In the genomic region with DNA sequence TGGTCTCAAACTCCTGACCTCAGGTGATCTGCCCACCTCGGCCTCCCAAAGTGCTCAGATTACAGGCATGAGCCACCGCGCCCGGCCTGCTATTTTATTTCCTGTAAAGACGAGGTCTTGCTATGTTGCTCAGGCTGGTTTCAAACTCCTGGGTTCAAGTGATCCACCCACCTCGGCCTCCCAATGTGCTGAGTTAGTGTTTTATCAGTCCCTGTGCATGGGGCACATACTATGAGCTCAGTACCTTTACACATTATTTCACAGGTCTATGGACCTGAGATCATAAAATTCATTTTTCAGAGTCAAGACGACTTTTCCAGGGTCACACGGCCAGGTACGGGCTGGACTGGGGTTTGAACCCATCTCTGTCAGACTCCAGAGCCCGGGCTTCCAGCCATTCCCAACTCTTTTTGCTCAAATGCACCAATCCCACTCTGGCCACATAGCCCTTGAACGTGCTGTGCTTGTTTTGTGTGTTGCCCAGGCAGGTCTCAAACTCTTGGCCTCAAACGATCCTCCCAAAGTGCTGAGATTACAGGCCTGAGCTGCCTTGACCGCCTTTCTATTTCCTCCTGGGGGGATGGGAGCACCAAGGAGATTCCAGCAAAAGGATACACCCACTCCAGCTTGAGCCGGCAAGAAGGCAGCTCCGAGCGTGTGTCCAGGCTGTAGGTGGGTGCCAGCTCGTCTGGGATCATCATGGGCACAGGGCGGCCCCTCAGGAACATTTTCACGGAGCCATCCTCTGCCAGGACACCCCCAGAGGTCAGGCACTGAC, we compare ENCODE assay signal across 9 cellular contexts. TPM values are rescaled to one million over a fixed set of nuclear protein-coding genes. Genes with fewer than 3 reads are reported as not detected.
DNase-seq lines count a peak whose midpoint lies in the region; ATAC-seq and TF ChIP-seq lines count a peak whose summit lies in the region.
"Had no signal": no experiment of that assay in that cellular context is flagged by ENCODE, and none has a peak within 500 bp of the region (broad histone marks: within the 10 kb centered on the region; RNA-seq: fewer than 3 reads in every experiment).

No MANE protein-coding gene starts in this region.

- H3K36me3 ChIP-seq in PC-3 (ENCODE audit: low read depth, low read length), result no peaks in the 10 kb centered on the region
- H3K36me3 ChIP-seq in parathyroid adenoma (ENCODE audit: control insufficient read depth, insufficient read depth, low read length), result no peaks in the 10 kb centered on the region

- POLR2A ChIA-PET in PC-3 (lab: Charles Lee; ENCODE audit: unreplicated experiment), result no interaction called here

- H3K27me3 ChIP-seq in PC-3 (ENCODE audit: low read length) (no peaks in the 10 kb centered on the region), parathyroid adenoma (ENCODE audit: control insufficient read depth, insufficient read depth, low read length) (no peaks in the 10 kb centered on the region)

- peaks cover 4% of the 10 kb centered on the region for H3F3A ChIP-seq in PC-3 (ENCODE audit: low read length, unreplicated experiment)

- ATAC-seq in PC-3 (no peak), GM18868 (IDR thresholded peaks at IDR 0.05; ENCODE audit: unreplicated experiment) (no peak)

- H3K9ac ChIP-seq in PC-3 (ENCODE audit: low read length) (peak overlapping the region; percentile 79), parathyroid adenoma (no peak overlapping the region)

- TSS peak; percentile 40 for BruUV-seq in PC-3 (replicated peaks; lab: Mats Ljungman, UMichigan)

- H2AFZ ChIP-seq in PC-3 (ENCODE audit: low read length) (peak overlapping the region; percentile 93; the same call in 1 of the 2 replicates), parathyroid adenoma (peak overlapping the region; percentile 93)

- no peaks in the 10 kb centered on the region for H3K9me3 ChIP-seq in PC-3 (ENCODE audit: low read length)
- no peaks in the 10 kb centered on the region for H3K9me3 ChIP-seq in parathyroid adenoma (ENCODE audit: control insufficient read depth, low read length)

- intact Hi-C loops in PC-3 (cut with micrococcal nuclease) (no loop called here), head of caudate nucleus (cut with DNase I) (no loop called here)

- peak; percentile 78 for DNase-seq in EH (ENCODE audit: low read depth)
- DNase-seq in PC-3, result no peak
- no peak for DNase-seq in epithelial cell of prostate (ENCODE audit: low read depth, low spot score)
- no peak for DNase-seq in SW 1271 (lab: John Stamatoyannopoulos, UW)
- no peak for DNase-seq in head of caudate nucleus
- no peak for DNase-seq in NK-92 treated with Interleukin-12 subunit alpha and Interleukin-12 subunit beta, amount 100 ng/mL, for 24 hours (lab: John Stamatoyannopoulos, UW)
- DNase-seq: activated gamma-delta T cell had no signal

- peaks cover 23% of the 10 kb centered on the region for H3K4me1 ChIP-seq in PC-3 (ENCODE audit: insufficient read depth, low read length)
- H3K4me1 ChIP-seq in parathyroid adenoma, result peaks cover 41% of the 10 kb centered on the region

- H3K4me2 ChIP-seq in PC-3 (ENCODE audit: low read length), result peak overlapping the region; percentile 90
- H3K4me2 ChIP-seq in parathyroid adenoma (ENCODE audit: low read length), result peak overlapping the region; percentile 95

- CTCF ChIA-PET in PC-3 (lab: Charles Lee), result no interaction called here

- H3K27ac ChIP-seq in PC-3 (ENCODE audit: low read length) (no peak overlapping the region), epithelial cell of prostate (peak overlapping the region; percentile 81), parathyroid adenoma (peak overlapping the region; percentile 89)

- no peak for TF ChIP-seq CTCF in PC-3 (conservative IDR thresholded peaks at IDR 0.05; ENCODE audit: low read depth, low read length)
- no peak for TF ChIP-seq CTCF in parathyroid adenoma (IDR thresholded peaks at IDR 0.05)

- no peaks in the 10 kb centered on the region for H3K9me2 ChIP-seq in PC-3 (replicated peaks; ENCODE audit: low read length)

- no peaks in the 10 kb centered on the region for H4K20me1 ChIP-seq in PC-3 (ENCODE audit: low read length)

- H3K4me3 ChIP-seq in PC-3 (ENCODE audit: low read length) (peak overlapping the region; percentile 88), parathyroid adenoma (ENCODE audit: low read depth, low read length) (peak overlapping the region; percentile 84)

- 0 out of 2 replicates have a peak, but pooled peaks cover 11% of the 10 kb centered on the region for H3K79me2 ChIP-seq in PC-3 (ENCODE audit: low read length)
- peaks cover 5% of the 10 kb centered on the region for H3K79me2 ChIP-seq in parathyroid adenoma

RNA-seq across cellular contexts. Expression of gene EML2, which starts 1.1 kb away (rescaled TPM):
- total RNA-seq in PC-3 (2014; rRNA removed), result 28.9 and 37.8 TPM in 2 replicates

RNA-seq across cellular contexts. Expression of gene GIPR, which starts 29.9 kb away (rescaled TPM):
- 1.9 and 4.8 TPM in 2 replicates for total RNA-seq in PC-3 (2014; rRNA removed)

RNA-seq across cellular contexts. Expression of gene GPR4, which starts 36.1 kb away (rescaled TPM):
- 3.1 and 3.7 TPM in 2 replicates for total RNA-seq in PC-3 (2014; rRNA removed)

RNA-seq across cellular contexts. Expression of gene OPA3, which starts 53.5 kb away (rescaled TPM):
- 9.4 and 10.1 TPM in 2 replicates for total RNA-seq in PC-3 (2014; rRNA removed)

RNA-seq across cellular contexts. Expression of gene SNRPD2, which starts 53.7 kb away (rescaled TPM):
- 554 and 631 TPM in 2 replicates for total RNA-seq in PC-3 (2014; rRNA removed)
